18 cellular contexts compared by ENCODE assay signal in the genomic region with DNA sequence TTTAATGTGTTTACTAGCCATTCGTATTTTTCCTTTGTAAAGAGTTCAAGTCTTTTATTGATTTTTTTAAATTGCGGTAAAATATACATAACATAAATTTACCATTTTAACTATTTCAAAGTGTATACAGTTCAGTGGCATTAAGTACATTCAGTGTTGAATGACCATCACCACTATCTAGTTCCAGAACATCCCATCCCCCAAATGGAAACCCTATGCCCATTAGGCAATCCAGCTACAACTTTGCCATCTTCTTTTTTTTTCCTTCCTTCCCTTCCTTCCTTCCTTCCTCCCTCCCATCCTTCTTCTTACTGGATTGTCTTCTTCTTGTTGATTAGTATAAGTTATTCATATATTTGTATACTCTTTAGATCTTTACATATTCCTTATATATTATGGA. TPM values are rescaled to one million over a fixed set of nuclear protein-coding genes. Genes with fewer than 3 reads are reported as not detected.
A peak's percentile ranks its signal among the peaks of the same experiment; 100 is the strongest.
DNase-seq lines count a peak whose midpoint lies in the region; ATAC-seq and TF ChIP-seq lines count a peak whose summit lies in the region.
"Had no signal": no experiment of that assay in that cellular context is flagged by ENCODE, and none has a peak within 500 bp of the region (broad histone marks: within the 10 kb centered on the region; RNA-seq: fewer than 3 reads in every experiment).

No MANE protein-coding gene starts in this region.

- intact Hi-C loops in gastrocnemius medialis (cut with DNase I; ENCODE audit: low total_unique reads): no loop called here

- peak overlapping the region; percentile 25 for H3K27ac Mint-ChIP-seq in activated naive CD8-positive, alpha-beta T cell treated with anti-CD3 and anti-CD28 coated beads for 36 hours
- no peak overlapping the region for H3K27ac Mint-ChIP-seq in activated naive CD8-positive, alpha-beta T cell treated with anti-CD3 and anti-CD28 coated beads, Interleukin-2, amount 50 U/mL, for 24 hours
- H3K27ac Mint-ChIP-seq: B cell; CD4-positive, alpha-beta T cell; CD8-positive, alpha-beta T cell had no signal

- no peaks in the 10 kb centered on the region for H3K9me3 Mint-ChIP-seq in activated naive CD8-positive, alpha-beta T cell treated with anti-CD3 and anti-CD28 coated beads for 36 hours
- no peaks in the 10 kb centered on the region for H3K9me3 Mint-ChIP-seq in activated naive CD8-positive, alpha-beta T cell treated with anti-CD3 and anti-CD28 coated beads, Interleukin-2, amount 50 U/mL, for 24 hours
- H3K9me3 Mint-ChIP-seq: CD4-positive, alpha-beta T cell; CD8-positive, alpha-beta T cell had no signal

- H3K4me1 Mint-ChIP-seq in activated naive CD8-positive, alpha-beta T cell treated with anti-CD3 and anti-CD28 coated beads for 36 hours: no peaks in the 10 kb centered on the region
- H3K4me1 Mint-ChIP-seq in activated naive CD8-positive, alpha-beta T cell treated with anti-CD3 and anti-CD28 coated beads, Interleukin-2, amount 50 U/mL, for 24 hours: no peaks in the 10 kb centered on the region
- H3K4me1 Mint-ChIP-seq: B cell had no signal

- no peaks in the 10 kb centered on the region for H3K27me3 Mint-ChIP-seq in activated naive CD8-positive, alpha-beta T cell treated with anti-CD3 and anti-CD28 coated beads for 36 hours
- H3K27me3 Mint-ChIP-seq in activated naive CD8-positive, alpha-beta T cell treated with anti-CD3 and anti-CD28 coated beads, Interleukin-2, amount 50 U/mL, for 24 hours: no peaks in the 10 kb centered on the region
- H3K27me3 Mint-ChIP-seq: CD4-positive, alpha-beta T cell had no signal

- no peak overlapping the region for H3K4me3 ChIP-seq in HEK293 (ENCODE audit: low read depth, low read length)
- no peak overlapping the region for H3K4me3 ChIP-seq in gastrocnemius medialis
- H3K4me3 ChIP-seq: A549; BLaER1 treated with 17β-estradiol and CSF1 and Interleukin-3, amounts not matched to agents 10 nM and 100 nM had no signal

- no peaks in the 10 kb centered on the region for H3K27me3 ChIP-seq in gastrocnemius medialis
- H3K27me3 ChIP-seq: BLaER1 treated with 17β-estradiol and CSF1 and Interleukin-3, amounts not matched to agents 10 nM and 100 nM had no signal

- POLR2A ChIA-PET in HEK293 (lab: Yijun Ruan, JAX): no interaction called here

- in situ Hi-C loops in gastrocnemius medialis (cut with MboI; ENCODE audit: low sequenced_read_pairs in 4 of 4): loop anchor here in 3 of 4 donors (10.0 to 25.0 kb wide), 2 partner anchors 346 to 362 kb away; no protein-coding TSS in a partner anchor

- peaks cover 0 to 74% of the 10 kb centered on the region in 2 experiments; a peak in 1 of 3 replicates for H3K36me3 ChIP-seq in HEK293 (ENCODE audit: control insufficient read depth in 2 of 2, insufficient read depth in 1 of 2, low read length in 2 of 2)
- no peaks in the 10 kb centered on the region for H3K36me3 ChIP-seq in gastrocnemius medialis
- H3K36me3 ChIP-seq: BLaER1 treated with 17β-estradiol and CSF1 and Interleukin-3, amounts not matched to agents 10 nM and 100 nM had no signal

- H3K4me1 ChIP-seq in HEK293 (ENCODE audit: control insufficient read depth, insufficient read depth, low read length) (no peaks in the 10 kb centered on the region), gastrocnemius medialis (peaks cover 15 to 21% of the 10 kb centered on the region in 2 donors)
- H3K4me1 ChIP-seq: A549, Caco-2 had no signal

- TF ChIP-seq CTCF in HEK293 (tag by site-specific recombination; IDR thresholded peaks at IDR 0.05): no peak
- TF ChIP-seq CTCF in gastrocnemius medialis (IDR thresholded peaks at IDR 0.05 in 4 of 5, conservative IDR thresholded peaks at IDR 0.05 in 1 of 5): no peak

- no peaks in the 10 kb centered on the region for H3K36me3 Mint-ChIP-seq in activated naive CD8-positive, alpha-beta T cell treated with anti-CD3 and anti-CD28 coated beads for 36 hours
- H3K36me3 Mint-ChIP-seq in activated naive CD8-positive, alpha-beta T cell treated with anti-CD3 and anti-CD28 coated beads, Interleukin-2, amount 50 U/mL, for 24 hours (ENCODE audit: low read depth): no peaks in the 10 kb centered on the region
- H3K36me3 Mint-ChIP-seq: CD8-positive, alpha-beta T cell had no signal

- ATAC-seq in activated naive CD8-positive, alpha-beta T cell treated with anti-CD3 and anti-CD28 coated beads, Interleukin-2, amount 50 U/mL, for 24 hours: no peak
- peak; percentile 72 to 83 for ATAC-seq in gastrocnemius medialis
- ATAC-seq: A549; CD8-positive, alpha-beta T cell had no signal

- H3K27ac ChIP-seq in HEK293 (ENCODE audit: extremely low read depth, low read depth, low read length) (no peak overlapping the region), gastrocnemius medialis (no peak overlapping the region)
- H3K27ac ChIP-seq: 22Rv1; A549; BLaER1 treated with 17β-estradiol and CSF1 and Interleukin-3, amounts not matched to agents 10 nM and 100 nM; C4-2B had no signal

- no peak for TF ChIP-seq POLR2A in gastrocnemius medialis (IDR thresholded peaks at IDR 0.05)

- no peak for DNase-seq in activated naive CD8-positive, alpha-beta T cell treated with anti-CD3 and anti-CD28 coated beads for 36 hours
- no peak for DNase-seq in activated naive CD8-positive, alpha-beta T cell treated with anti-CD3 and anti-CD28 coated beads, Interleukin-2, amount 50 U/mL, for 24 hours
- no peak for DNase-seq in gastrocnemius medialis
- no peak for DNase-seq in activated CD4-positive, alpha-beta T cell treated with anti-CD3 and anti-CD28 coated beads for 4 hours
- DNase-seq: AML-193; Caco-2; Calu3; CD4-positive, alpha-beta T cell; CD8-positive, alpha-beta T cell; DMS79 treated with DMSO at 0.1 percent for 48 hours; GF-D8 had no signal

- no peak overlapping the region for H3K4me3 Mint-ChIP-seq in activated naive CD8-positive, alpha-beta T cell treated with anti-CD3 and anti-CD28 coated beads for 36 hours
- H3K4me3 Mint-ChIP-seq in activated naive CD8-positive, alpha-beta T cell treated with anti-CD3 and anti-CD28 coated beads, Interleukin-2, amount 50 U/mL, for 24 hours: no peak overlapping the region
- H3K4me3 Mint-ChIP-seq: B cell; CD4-positive, alpha-beta T cell; CD8-positive, alpha-beta T cell had no signal

- H3K9me3 ChIP-seq in HEK293 (ENCODE audit: control insufficient read depth, insufficient read depth, low read depth, low read length) (no peaks in the 10 kb centered on the region), gastrocnemius medialis (no peaks in the 10 kb centered on the region)
- H3K9me3 ChIP-seq: A549; BLaER1 treated with 17β-estradiol and CSF1 and Interleukin-3, amounts not matched to agents 10 nM and 100 nM; Caco-2 had no signal

- CTCF ChIA-PET in HEK293 (lab: Yijun Ruan, JAX): interaction anchor here (0.6 kb wide), 1 partner anchor 15 kb away, joined by 3 read pairs; no protein-coding TSS in a partner anchor

TF ChIP-seq in HEK293, 187 proteins besides CTCF, POLR2A, EP300 and RAD21:
- TF ChIP-seq ZSCAN23 (tag by site-specific recombination; IDR thresholded peaks at IDR 0.05) (no peak), ZNF366 (tag by site-specific recombination; conservative IDR thresholded peaks at IDR 0.05) (0 out of 2 replicates have a peak, but pooled peaks have one; percentile 40)

RNA-seq across cellular contexts. Expression of a gene that starts 8.6 kb away (rescaled TPM):
- 1 to 10 TPM; 1.4 to 1.8 TPM for total RNA-seq in activated naive CD8-positive, alpha-beta T cell treated with anti-CD3 and anti-CD28 coated beads for 36 hours
- 1 to 10 TPM in 2 of 4 donors, under 1 TPM in 2; 0.56 to 2.4 (median 1.1) TPM for total RNA-seq in gastrocnemius medialis

RNA-seq across cellular contexts. Expression of a gene that starts 17.4 kb away (rescaled TPM):
- total RNA-seq in activated naive CD8-positive, alpha-beta T cell treated with anti-CD3 and anti-CD28 coated beads for 36 hours: not detected
- under 1 TPM in 3 of 4 donors, not detected in 1; 0.20 to 0.33 (median 0.20) TPM for total RNA-seq in gastrocnemius medialis
- total RNA-seq: A172; B cell; Calu3; CD8-positive, alpha-beta T cell had no signal

RNA-seq across cellular contexts. Expression of a gene that starts 31.7 kb away (rescaled TPM):
- total RNA-seq in activated naive CD8-positive, alpha-beta T cell treated with anti-CD3 and anti-CD28 coated beads for 36 hours: 10 to 100 TPM; 15.5 to 17.6 TPM
- 10 to 100 TPM; 20.1 to 30.0 (median 25.9) TPM for total RNA-seq in gastrocnemius medialis
